ENCODE assay signal across 9 cellular contexts in the genomic region with DNA sequence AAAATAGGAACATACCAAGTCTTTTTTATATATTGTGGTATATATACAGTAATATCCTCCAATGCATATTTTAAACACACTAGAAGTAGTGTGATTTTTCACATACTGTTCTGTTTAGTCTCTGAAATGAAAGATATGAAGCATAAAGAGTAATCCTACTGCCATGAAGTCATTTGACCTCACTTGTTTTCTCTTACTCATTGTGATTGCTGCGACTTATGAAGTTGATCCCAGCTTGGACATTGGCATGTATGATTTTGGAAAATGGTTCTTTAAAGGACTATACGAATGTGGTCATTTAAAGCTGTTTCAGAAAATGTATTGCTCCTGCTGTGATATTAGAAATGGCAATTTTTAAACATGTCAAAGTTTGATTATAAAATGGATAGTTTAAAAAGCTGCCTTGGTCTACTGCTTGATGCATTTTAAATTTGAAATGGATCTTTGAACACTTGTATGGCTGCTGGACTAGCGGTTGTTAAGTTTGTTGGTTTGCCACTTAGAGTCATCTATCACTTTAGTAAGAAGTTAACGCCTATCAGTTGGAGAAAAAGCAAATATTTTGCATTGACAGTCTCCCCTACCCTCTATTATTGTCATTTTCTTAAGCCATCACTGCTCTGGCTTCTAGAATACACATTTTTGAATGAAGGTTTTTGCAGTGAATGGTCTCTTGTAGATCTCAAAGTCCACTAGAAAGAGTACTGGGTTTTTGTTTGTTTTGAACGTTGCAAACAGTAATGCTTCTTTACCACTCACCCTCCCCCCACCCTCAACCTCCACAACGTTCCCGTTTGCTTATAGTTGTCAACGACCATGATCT. TPM values are rescaled to one million over a fixed set of nuclear protein-coding genes. Genes with fewer than 3 reads are reported as not detected.
A peak's percentile ranks its signal among the peaks of the same experiment; 100 is the strongest.
DNase-seq lines count a peak whose midpoint lies in the region; ATAC-seq, FAIRE-seq and TF ChIP-seq lines count a peak whose summit lies in the region.
"Had no signal": no experiment of that assay in that cellular context is flagged by ENCODE, and none has a peak within 500 bp of the region (broad histone marks: within the 10 kb centered on the region; RNA-seq: fewer than 3 reads in every experiment).

No MANE protein-coding gene starts in this region.

- intact Hi-C loops in A673 (cut with micrococcal nuclease; ENCODE audit: unreplicated experiment) = no loop called here

- H3K9me3 Mint-ChIP-seq in chondrocyte (ENCODE audit: low read depth) = no peaks in the 10 kb centered on the region
- H3K9me3 Mint-ChIP-seq in naive B cell = no peaks in the 10 kb centered on the region

- peaks cover 40% of the 10 kb centered on the region for H3K4me1 Mint-ChIP-seq in chondrocyte (ENCODE audit: low read depth)
- peaks cover 46 to 76% (median 58%) of the 10 kb centered on the region in 3 donors for H3K4me1 Mint-ChIP-seq in naive B cell

- CTCF ChIA-PET in A673 (lab: Charles Lee) = no interaction called here

- H3K4me3 ChIP-seq in A673 (ENCODE audit: low read depth, low read length, poor library complexity, severe bottlenecking) = peak overlapping the region; percentile 79
- peak overlapping the region; percentile 74 for H3K4me3 ChIP-seq in HUES6 (ENCODE audit: low read depth, low read length)

- H3K27ac Mint-ChIP-seq in chondrocyte (ENCODE audit: unreplicated experiment) (peak overlapping the region; percentile 42), naive B cell (peak overlapping the region; percentile 15 to 96 (median 91))

- no peak overlapping the region for H3K9ac ChIP-seq in HUES6 (ENCODE audit: low read length)

- H3K4me3 Mint-ChIP-seq in chondrocyte (ENCODE audit: unreplicated experiment) (peak overlapping the region; percentile 74), naive B cell (peak overlapping the region; percentile 70 to 90 (median 87))

- H3K36me3 ChIP-seq in A673 (ENCODE audit: insufficient read depth, low read length, poor library complexity, severe bottlenecking) (no peaks in the 10 kb centered on the region), HUES6 (ENCODE audit: control insufficient read depth, insufficient read depth, low read length) (no peaks in the 10 kb centered on the region)

- DNase-seq in A673 (ENCODE audit: low spot score) (no peak), chondrocyte (ENCODE audit: low spot score) (no peak), naive B cell (no peak), NCI-H2081 (lab: John Stamatoyannopoulos, UW) (no peak), frontal cortex (ENCODE audit: low spot score in 2 of 2) (no peak), NCI-H774 (lab: John Stamatoyannopoulos, UW) (no peak)
- no peak for DNase-seq in effector CD8-positive, alpha-beta T cell (lab: John Stamatoyannopoulos, UW)
- DNase-seq: NCI-H1417 treated with DMSO at 0.1 percent for 48 hours had no signal

- no peaks in the 10 kb centered on the region for H3K36me3 Mint-ChIP-seq in chondrocyte (ENCODE audit: low read depth)
- H3K36me3 Mint-ChIP-seq in naive B cell = no peaks in the 10 kb centered on the region

- no TSS peak for BruUV-seq in A673 (replicated peaks; lab: Mats Ljungman, UMichigan)

- FAIRE-seq in frontal cortex (lab: Jason Lieb, UNC) = no peak

- ATAC-seq in naive B cell (ENCODE audit: low read depth in 2 of 2) = no peak

- H3K27me3 Mint-ChIP-seq in chondrocyte (ENCODE audit: low read depth) (no peaks in the 10 kb centered on the region), naive B cell (no peaks in the 10 kb centered on the region)

- H3K27ac ChIP-seq in A673 (ENCODE audit: low read depth, low read length, poor library complexity, severe bottlenecking) (no peak overlapping the region), HUES6 (ENCODE audit: low read depth, low read length) (no peak overlapping the region)

- H3K9me3 ChIP-seq in A673 (ENCODE audit: low read depth, low read length, poor library complexity, severe bottlenecking) (no peaks in the 10 kb centered on the region), HUES6 (ENCODE audit: control insufficient read depth, insufficient read depth, low read depth, low read length) (no peaks in the 10 kb centered on the region)

- POLR2A ChIA-PET in A673 (lab: Charles Lee; ENCODE audit: low non-redundant PET) = no interaction called here

- TF ChIP-seq CTCF in A673 (conservative IDR thresholded peaks at IDR 0.05; ENCODE audit: low read depth, low read length) (no peak), chondrocyte (IDR thresholded peaks at IDR 0.05) (no peak)

- H3K4me1 ChIP-seq in A673 (ENCODE audit: insufficient read depth, low read length, poor library complexity, severe bottlenecking) = peaks cover 5% of the 10 kb centered on the region
- H3K4me1 ChIP-seq in HUES6 (ENCODE audit: control insufficient read depth, insufficient read depth, low read length) = no peaks in the 10 kb centered on the region; the same call in 1 of the 2 replicates

- peaks cover 7% of the 10 kb centered on the region for H3K27me3 ChIP-seq in A673 (replicated peaks; ENCODE audit: insufficient read depth, low read depth, low read length, poor library complexity)
- H3K27me3 ChIP-seq in HUES6 (ENCODE audit: control insufficient read depth, insufficient read depth, low read length) = peaks cover 62% of the 10 kb centered on the region

RNA-seq across cellular contexts. Expression of gene PCGF5, which starts 0.9 kb away (rescaled TPM):
- 17.3 and 17.7 TPM in 2 replicates for total RNA-seq in A673 (2021)
- 22.9 to 36.9 TPM (median 35.0 TPM) in 3 replicates for total RNA-seq in chondrocyte
- polyA plus RNA-seq in naive B cell (ENCODE audit: low read depth in 6 of 6) = 100 to 1,000 TPM in 4 of 6 donors, 10 to 100 TPM in 2; 87.8 to 137 (median 112) TPM
- 15.5 TPM for total RNA-seq in frontal cortex
